1 cellular context compared by ENCODE assay signal in genomic region chr19:10228393-10228792, GRCh38.
TF ChIP-seq lines count a peak whose summit lies in the region.

No MANE protein-coding gene starts in this region.

TF ChIP-seq in GM23338, 12 proteins besides CTCF, POLR2A, EP300 and RAD21:
- TF ChIP-seq EZH2phosphoT487 (IDR thresholded peaks at IDR 0.05; ENCODE audit: unreplicated experiment) = no peak
- TF ChIP-seq ZNF462 (CRISPR knock-in tag; IDR thresholded peaks at IDR 0.05) = no peak
- TF ChIP-seq ZNF114 (CRISPR knock-in tag; IDR thresholded peaks at IDR 0.05) = no peak
- no peak for TF ChIP-seq EZH2 (IDR thresholded peaks at IDR 0.05; ENCODE audit: low read depth, unreplicated experiment)
- no peak for TF ChIP-seq ETS1 (IDR thresholded peaks at IDR 0.05)
- no peak for TF ChIP-seq POLR2AphosphoS5 (IDR thresholded peaks at IDR 0.05; ENCODE audit: low read depth)
